ENCODE assay signal across 8 cellular contexts in the genomic region with DNA sequence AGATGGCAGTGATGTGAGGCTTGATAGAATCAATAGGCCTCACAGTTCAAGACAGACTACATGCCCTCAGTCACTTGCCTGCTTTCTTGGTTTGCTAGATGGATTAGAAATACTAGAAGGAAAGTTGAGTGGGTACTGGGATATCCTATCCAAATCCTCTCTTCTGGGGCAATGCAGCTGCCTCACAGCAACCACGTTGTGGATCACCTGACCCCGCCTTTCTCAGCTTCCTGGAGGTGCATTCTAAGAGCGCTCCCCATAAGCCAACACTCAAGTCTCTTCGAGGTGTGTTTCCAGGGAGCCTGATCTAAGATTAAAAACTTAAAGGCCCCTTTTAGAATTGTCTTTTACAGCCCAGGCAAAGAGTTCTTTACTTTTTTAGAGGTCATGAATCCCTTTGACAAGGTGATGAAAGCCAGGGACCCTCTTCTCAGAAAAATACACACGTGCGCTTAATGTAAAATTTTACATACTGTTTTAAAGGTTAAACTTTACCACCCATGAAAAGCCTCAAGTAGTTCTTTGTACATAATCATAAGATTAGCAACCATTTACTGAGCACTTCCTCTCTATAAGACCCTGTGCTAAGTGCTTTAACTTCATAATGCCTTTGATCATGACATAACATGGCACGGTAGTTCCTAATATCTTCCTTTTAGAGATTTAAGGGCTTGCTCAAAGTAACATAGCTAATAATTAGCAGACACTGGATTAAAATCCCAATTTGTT. TPM values are rescaled to one million over a fixed set of nuclear protein-coding genes. Genes with fewer than 3 reads are reported as not detected.
DNase-seq lines count a peak whose midpoint lies in the region; FAIRE-seq and TF ChIP-seq lines count a peak whose summit lies in the region.

No MANE protein-coding gene starts in this region.

- peaks cover 54% of the 10 kb centered on the region for H3K4me1 Mint-ChIP-seq in activated naive CD8-positive, alpha-beta T cell (ENCODE audit: low read depth)
- peaks cover 46% of the 10 kb centered on the region for H3K4me1 Mint-ChIP-seq in stimulated activated naive CD8-positive, alpha-beta T cell treated with anti-CD3 and anti-CD28 coated beads, Interleukin-15, Interleukin-2, amounts not matched to agents 100 ng/mL and 50 ng/mL, for 24 hours (ENCODE audit: low read depth)

- H3K9ac ChIP-seq in kidney (ENCODE audit: low read length in 2 of 2): peak overlapping the region in 1 of 2 donors; percentile 42

- peak overlapping the region; percentile 98 for H3K27ac Mint-ChIP-seq in activated naive CD8-positive, alpha-beta T cell
- H3K27ac Mint-ChIP-seq in stimulated activated naive CD8-positive, alpha-beta T cell treated with anti-CD3 and anti-CD28 coated beads, Interleukin-15, Interleukin-2, amounts not matched to agents 100 ng/mL and 50 ng/mL, for 24 hours: peak overlapping the region; percentile 99

- H3K27me3 Mint-ChIP-seq in activated naive CD8-positive, alpha-beta T cell: no peaks in the 10 kb centered on the region
- no peaks in the 10 kb centered on the region for H3K27me3 Mint-ChIP-seq in stimulated activated naive CD8-positive, alpha-beta T cell treated with anti-CD3 and anti-CD28 coated beads, Interleukin-15, Interleukin-2, amounts not matched to agents 100 ng/mL and 50 ng/mL, for 24 hours

- peak; percentile 42 for DNase-seq in NCI-H510A treated with DMSO at 0.1 percent for 48 hours (lab: John Stamatoyannopoulos, UW)
- DNase-seq in NCI-H510A (lab: John Stamatoyannopoulos, UW): no peak
- DNase-seq in LNCaP clone FGC (ENCODE audit: low read depth): no peak
- DNase-seq in kidney: no peak
- DNase-seq in RCC 7860 (ENCODE audit: low spot score): no peak
- DNase-seq in DMS114 treated with DMSO at 0.1 percent for 48 hours (lab: John Stamatoyannopoulos, UW; ENCODE audit: unreplicated experiment): no peak

- peak overlapping the region; percentile 32 to 43 for H3K27ac ChIP-seq in kidney (ENCODE audit: low read depth in 2 of 2, low read length in 2 of 2)

- intact Hi-C loops in kidney (cut with DNase I): no loop called here

- H3K9me3 ChIP-seq in kidney (ENCODE audit: control insufficient read depth in 1 of 2, low read length in 2 of 2): no peaks in the 10 kb centered on the region

- peaks cover 16 to 25% of the 10 kb centered on the region in 2 donors for H3K36me3 ChIP-seq in kidney (ENCODE audit: control insufficient read depth in 1 of 2, insufficient read depth in 2 of 2, low read length in 2 of 2)

- peaks cover 40% of the 10 kb centered on the region for H3K36me3 Mint-ChIP-seq in activated naive CD8-positive, alpha-beta T cell
- H3K36me3 Mint-ChIP-seq in stimulated activated naive CD8-positive, alpha-beta T cell treated with anti-CD3 and anti-CD28 coated beads, Interleukin-15, Interleukin-2, amounts not matched to agents 100 ng/mL and 50 ng/mL, for 24 hours (ENCODE audit: low read depth): peaks cover 65% of the 10 kb centered on the region

- H3K9me3 Mint-ChIP-seq in activated naive CD8-positive, alpha-beta T cell (ENCODE audit: low read depth): no peaks in the 10 kb centered on the region
- no peaks in the 10 kb centered on the region for H3K9me3 Mint-ChIP-seq in stimulated activated naive CD8-positive, alpha-beta T cell treated with anti-CD3 and anti-CD28 coated beads, Interleukin-15, Interleukin-2, amounts not matched to agents 100 ng/mL and 50 ng/mL, for 24 hours

- no peak for TF ChIP-seq CTCF in LNCaP clone FGC (IDR thresholded peaks at IDR 0.05; ENCODE audit: control insufficient read depth, extremely low read depth, insufficient read depth)
- TF ChIP-seq CTCF in kidney (IDR thresholded peaks at IDR 0.05; ENCODE audit: borderline replicate concordance, extremely low read depth, insufficient read depth): no peak

- peaks cover 7% of the 10 kb centered on the region in 2 donors for H3K4me1 ChIP-seq in kidney (ENCODE audit: control insufficient read depth in 1 of 2, insufficient read depth in 1 of 2, low read depth in 1 of 2, low read length in 2 of 2)

- peak overlapping the region; percentile 85 for H3K4me3 ChIP-seq in LNCaP clone FGC (ENCODE audit: low read depth, low read length)
- peak overlapping the region; percentile 98 to 100 for H3K4me3 ChIP-seq in kidney (ENCODE audit: low read length in 2 of 2)

- FAIRE-seq in kidney (lab: Jason Lieb, UNC): no peak
- no peak for FAIRE-seq in RCC 7860 (lab: Jason Lieb, UNC)

- peak overlapping the region; percentile 100 for H3K4me3 Mint-ChIP-seq in activated naive CD8-positive, alpha-beta T cell
- peak overlapping the region; percentile 94 for H3K4me3 Mint-ChIP-seq in stimulated activated naive CD8-positive, alpha-beta T cell treated with anti-CD3 and anti-CD28 coated beads, Interleukin-15, Interleukin-2, amounts not matched to agents 100 ng/mL and 50 ng/mL, for 24 hours

RNA-seq across cellular contexts. Expression of a gene that starts 0.8 kb away (rescaled TPM):
- total RNA-seq in kidney: 953 TPM
- 2,105 TPM for polyA plus RNA-seq in kidney (ENCODE audit: insufficient read depth, low read depth, low replicate concordance)

RNA-seq across cellular contexts. Expression of a gene that starts 30.9 kb away (rescaled TPM):
- total RNA-seq in kidney: 71.2 TPM
- polyA plus RNA-seq in kidney (ENCODE audit: insufficient read depth, low read depth, low replicate concordance): 111 TPM
